In the genomic region with DNA sequence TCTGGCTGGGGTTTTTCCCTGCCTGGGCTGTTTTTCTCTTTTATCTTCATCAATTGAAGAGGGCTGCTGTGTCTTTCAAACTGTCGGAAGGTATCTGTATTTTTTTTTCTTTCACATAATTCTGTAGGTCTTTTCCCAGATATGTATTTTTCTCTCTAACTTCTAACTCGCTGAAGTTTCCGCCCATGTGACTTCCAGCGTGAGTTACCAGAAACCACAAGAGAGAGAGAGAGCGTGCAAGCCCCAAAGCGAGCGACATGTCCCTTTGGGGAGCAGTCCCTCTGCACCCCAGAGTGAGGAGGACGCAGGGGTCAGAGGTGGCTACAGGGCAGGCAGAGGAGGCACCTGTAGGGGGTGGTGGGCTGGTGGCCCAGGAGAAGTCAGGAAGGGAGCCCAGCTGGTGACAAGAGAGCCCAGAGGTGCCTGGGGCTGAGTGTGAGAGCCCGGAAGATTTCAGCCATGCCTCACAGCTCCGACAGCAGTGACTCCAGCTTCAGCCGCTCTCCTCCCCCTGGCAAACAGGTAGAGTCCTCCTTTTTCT, we compare ENCODE assay signal across 9 cellular contexts. TPM values are rescaled to one million over a fixed set of nuclear protein-coding genes. Genes with fewer than 3 reads are reported as not detected.
DNase-seq lines count a peak whose midpoint lies in the region; ATAC-seq and TF ChIP-seq lines count a peak whose summit lies in the region.
"Had no signal": no experiment of that assay in that cellular context is flagged by ENCODE, and none has a peak within 500 bp of the region (broad histone marks: within the 10 kb centered on the region; RNA-seq: fewer than 3 reads in every experiment).

A gene with protein sequence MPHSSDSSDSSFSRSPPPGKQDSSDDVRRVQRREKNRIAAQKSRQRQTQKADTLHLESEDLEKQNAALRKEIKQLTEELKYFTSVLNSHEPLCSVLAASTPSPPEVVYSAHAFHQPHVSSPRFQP (plus strand): TSS at position 246 of the 541 bp plus-strand sequence. CDS start 214 bp downstream, at position 460.

- H3K4me1 ChIP-seq in sigmoid colon: no peaks in the 10 kb centered on the region

- peaks cover 2% of the 10 kb centered on the region for H3K9me3 Mint-ChIP-seq in activated CD4-positive, alpha-beta T cell treated with anti-CD3 and anti-CD28 coated beads for 36 hours (ENCODE audit: low read depth)

- intact Hi-C loops in activated CD4-positive, alpha-beta T cell treated with anti-CD3 and anti-CD28 coated beads for 36 hours (cut with DNase I, micrococcal nuclease): loop anchor here (1.0 to 5.0 kb wide), 7 partner anchors 20 to 275 kb away; partner anchors contain the start of gene TTLL5 (in 1 of the 2)
- intact Hi-C loops in sigmoid colon (cut with DNase I): no loop called here

- POLR2A ChIA-PET in activated CD4-positive, alpha-beta T cell treated with anti-CD3 and anti-CD28 coated beads for 36 hours (lab: Charles Lee): interaction anchor here (0.9 to 5.3 kb wide), 6 partner anchors 17 to 44 kb away, joined by 3 to 35 read pairs (median 14); no protein-coding TSS in a partner anchor

- H3K27ac ChIP-seq in sigmoid colon: peak within 1 kb of the TSS in 1 of 4 donors; percentile 22

- CTCF ChIA-PET in activated CD4-positive, alpha-beta T cell treated with anti-CD3 and anti-CD28 coated beads for 36 hours (lab: Charles Lee): interaction anchor here (0.6 to 6.1 kb wide), 16 partner anchors 9 to 55 kb away, joined by 3 to 27 read pairs (median 4); no protein-coding TSS in a partner anchor

- 46 to 79% methylated on average over 11 of the region's 11 CpGs for WGBS in sigmoid colon, 2 donors

- peak within 1 kb of the TSS; percentile 100 for H3K27ac Mint-ChIP-seq in activated CD4-positive, alpha-beta T cell treated with anti-CD3 and anti-CD28 coated beads for 36 hours

- H3K36me3 Mint-ChIP-seq in activated CD4-positive, alpha-beta T cell treated with anti-CD3 and anti-CD28 coated beads for 36 hours (ENCODE audit: low read depth): peaks cover 53% of the 10 kb centered on the region

- TF ChIP-seq POLR2A in sigmoid colon (IDR thresholded peaks at IDR 0.05): no peak

- DNase-seq in activated CD4-positive, alpha-beta T cell treated with anti-CD3 and anti-CD28 coated beads for 36 hours: peak; percentile 87
- peak in 3 of 4 experiments; percentile 57 to 70 (median 58) for DNase-seq in stimulated activated CD4-positive, alpha-beta T cell treated with anti-CD3 and anti-CD28 coated beads, Interleukin-1b, Interleukin-23, amount 100 ng/mL, for 24 hours (ENCODE audit: low read depth in 4 of 4, low spot score in 1 of 4)
- DNase-seq in sigmoid colon: no peak
- DNase-seq in islet precursor cell: no peak
- DNase-seq in NCI-H69 (lab: John Stamatoyannopoulos, UW): no peak

- no peaks in the 10 kb centered on the region for H3K36me3 ChIP-seq in sigmoid colon

- H3K4me1 Mint-ChIP-seq in activated CD4-positive, alpha-beta T cell treated with anti-CD3 and anti-CD28 coated beads for 36 hours: peaks cover 66% of the 10 kb centered on the region

- TF ChIP-seq CTCF in sigmoid colon (IDR thresholded peaks at IDR 0.05): no peak

- no peaks in the 10 kb centered on the region for H3K9me3 ChIP-seq in sigmoid colon

- no peak for TF ChIP-seq EP300 in sigmoid colon (IDR thresholded peaks at IDR 0.05)

- H3K27me3 ChIP-seq in sigmoid colon: no peaks in the 10 kb centered on the region

- peak within 1 kb of the TSS; percentile 100 for H3K4me3 Mint-ChIP-seq in activated CD4-positive, alpha-beta T cell treated with anti-CD3 and anti-CD28 coated beads for 36 hours

- H3K4me3 ChIP-seq in sigmoid colon: peak within 1 kb of the TSS in 2 of 4 donors; percentile 27 to 34

- H3K27me3 Mint-ChIP-seq in activated CD4-positive, alpha-beta T cell treated with anti-CD3 and anti-CD28 coated beads for 36 hours: no peaks in the 10 kb centered on the region

- ATAC-seq in GM19035 (IDR thresholded peaks at IDR 0.05; ENCODE audit: unreplicated experiment): peak; percentile 61
- peak; percentile 60 for ATAC-seq in HG03342 (IDR thresholded peaks at IDR 0.05; ENCODE audit: unreplicated experiment)
- ATAC-seq in activated CD4-positive, alpha-beta T cell treated with anti-CD3 and anti-CD28 coated beads for 36 hours: peak; percentile 60
- ATAC-seq in esophagus mucosa: peak; percentile 36

RNA-seq across cellular contexts. Expression of the gene that starts here (rescaled TPM):
- 100 to 1,000 TPM; 165 to 187 TPM for total RNA-seq in activated CD4-positive, alpha-beta T cell treated with anti-CD3 and anti-CD28 coated beads for 36 hours
- total RNA-seq in esophagus mucosa (0.84 TPM), sigmoid colon (1 to 10 TPM in 3 of 4 donors, not detected in 1; 1.6 to 5.0 (median 2.3) TPM)
- 10 to 100 TPM in 1 of 3 donors, 1 to 10 TPM in 2; 5.3 to 17.1 (median 6.0) TPM for polyA plus RNA-seq in sigmoid colon
- polyA plus RNA-seq: neural cell had no signal

Comparison
In these comparisons a context has a peak if more than half of its experiments do, and no peak if none do; other contexts are left out.
1. RNA of the gene that starts here (total RNA-seq): 165 to 187 TPM in activated CD4-positive, alpha-beta T cell treated with anti-CD3 and anti-CD28 coated beads for 36 hours; 1.6 to 5.0 TPM in sigmoid colon and 0.84 TPM in esophagus mucosa (single experiment); every median in the first group is over 10 times any median in the second.
2. Peak in ATAC-seq in esophagus mucosa; RNA of the gene not detected or under 1 TPM.
3. DNase-seq: peak in activated CD4-positive, alpha-beta T cell treated with anti-CD3 and anti-CD28 coated beads for 36 hours (single experiment) and stimulated activated CD4-positive, alpha-beta T cell treated with anti-CD3 and anti-CD28 coated beads, Interleukin-1b, Interleukin-23, amount 100 ng/mL, for 24 hours (3 of 4); none in sigmoid colon (single experiment), islet precursor cell (single experiment) and NCI-H69 (single experiment).
4. Peak in every context shown above with its lines, with median percentiles within 50 percentile points of each other: ATAC-seq.